In the genomic region with DNA sequence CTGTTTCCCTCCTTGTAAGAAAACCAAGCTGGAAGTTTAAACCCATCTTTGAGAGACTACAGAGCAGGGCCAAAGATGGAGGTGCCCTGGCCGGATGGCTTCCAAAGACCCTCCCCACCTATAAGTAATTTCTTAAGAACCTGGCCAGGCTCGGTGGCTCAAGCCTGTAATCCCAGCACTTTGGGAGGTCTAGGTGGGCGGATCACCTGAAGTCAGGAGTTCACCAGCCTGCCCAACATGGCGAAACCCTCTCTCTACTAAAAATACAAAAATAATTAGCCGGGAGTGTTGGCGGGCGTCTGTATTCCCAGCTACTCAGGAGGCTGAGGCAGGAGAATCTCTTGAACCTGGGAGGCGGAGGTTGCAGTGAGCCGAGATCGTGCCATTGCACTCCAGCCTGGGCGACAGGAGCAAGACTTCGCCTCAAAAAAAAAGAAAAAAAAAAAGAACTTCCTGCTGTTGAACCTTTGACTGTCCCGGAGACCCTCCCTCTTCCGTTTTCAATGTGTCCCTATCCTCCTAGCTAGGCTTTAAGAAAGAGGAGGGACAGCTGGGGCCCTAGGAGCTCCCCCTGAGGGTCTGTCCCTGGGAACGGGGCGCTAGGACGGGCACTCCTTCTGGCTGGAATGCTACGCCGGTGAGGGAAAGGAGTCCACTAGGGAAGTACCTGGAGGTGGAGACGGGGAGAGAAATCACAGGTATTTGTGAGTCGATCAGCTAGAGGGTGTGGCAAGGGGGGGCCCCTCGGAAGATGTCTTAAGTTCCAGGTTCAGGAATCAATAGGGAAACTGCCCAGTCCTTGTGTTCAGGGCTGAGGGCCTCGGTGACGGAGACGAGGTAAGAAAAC, we compare ENCODE assay signal across 1 cellular context.
TF ChIP-seq lines count a peak whose summit lies in the region.

No MANE protein-coding gene starts in this region.

TF ChIP-seq in endothelial cell of umbilical vein, 7 proteins besides CTCF, POLR2A, EP300 and RAD21:
- no peak for TF ChIP-seq FOS (IDR thresholded peaks at IDR 0.05; ENCODE audit: borderline replicate concordance, insufficient read depth, low read length)
- TF ChIP-seq EZH2 (IDR thresholded peaks at IDR 0.05; ENCODE audit: borderline replicate concordance, low read depth, low read length, severe bottlenecking) = no peak
- no peak for TF ChIP-seq MAX (IDR thresholded peaks at IDR 0.05; ENCODE audit: insufficient read depth, insufficient read length)
- no peak for TF ChIP-seq JUN (IDR thresholded peaks at IDR 0.05; ENCODE audit: borderline replicate concordance, insufficient read depth, insufficient read length, low read depth)
- no peak for TF ChIP-seq POLR2AphosphoS5 (IDR thresholded peaks at IDR 0.05; ENCODE audit: insufficient read depth, low read depth, low read length)
- no peak for TF ChIP-seq MYC (IDR thresholded peaks at IDR 0.05; ENCODE audit: low read depth, low read length)
- TF ChIP-seq GATA2 (IDR thresholded peaks at IDR 0.05; ENCODE audit: insufficient read depth, insufficient read length, low read depth, low read length) = no peak
TF ChIP-seq in endothelial cell of umbilical vein: peak in this region for 0.
